In genomic region chr13:52652170-52652979, GRCh38 we compare ENCODE assay signal across 8 cellular contexts. TPM values are rescaled to one million over a fixed set of nuclear protein-coding genes. Genes with fewer than 3 reads are reported as not detected.
DNase-seq lines count a peak whose midpoint lies in the region; ATAC-seq and TF ChIP-seq lines count a peak whose summit lies in the region.

SUGT1 (plus strand) TSS chr13:52652836; CDS start chr13:52652921, 85 bp downstream.

- H3K27me3 Mint-ChIP-seq in progenitor cell of endocrine pancreas, result no peaks in the 10 kb centered on the region

- in situ Hi-C loops in GM13977 (cut with MboI; ENCODE audit: low pct_unique_long_range_greater_than_20kb, low sequenced_read_pairs, unreplicated experiment), result no loop called here

- no peaks in the 10 kb centered on the region for H3K27me3 ChIP-seq in left ventricle myocardium inferior (ENCODE audit: low read depth)

- peaks cover 7% of the 10 kb centered on the region for H3K4me1 Mint-ChIP-seq in progenitor cell of endocrine pancreas (ENCODE audit: low read depth)

- TF ChIP-seq CTCF in GM13977 (IDR thresholded peaks at IDR 0.05; ENCODE audit: extremely low read depth, insufficient read depth, missing control alignments) (peak; percentile 64), left ventricle myocardium inferior (IDR thresholded peaks at IDR 0.05; ENCODE audit: borderline replicate concordance) (peak; percentile 72), progenitor cell of endocrine pancreas (IDR thresholded peaks at IDR 0.05; ENCODE audit: unreplicated experiment) (peak; percentile 75)

- H3K4me3 ChIP-seq in left ventricle myocardium inferior (peak within 1 kb of the TSS; percentile 92), urinary bladder (ENCODE audit: low read depth, low read length) (peak within 1 kb of the TSS; percentile 68)

- no peak within 1 kb of the TSS for H3K27ac Mint-ChIP-seq in progenitor cell of endocrine pancreas

- H3K9me3 ChIP-seq in left ventricle myocardium inferior (replicated peaks), result no peaks in the 10 kb centered on the region

- WGBS in urinary bladder, result under 1% methylated on average over 61 of the region's 61 CpGs

- peaks cover 11% of the 10 kb centered on the region for H3K36me3 Mint-ChIP-seq in progenitor cell of endocrine pancreas (ENCODE audit: insufficient read depth)

- DNase-seq in GM13977 (ENCODE audit: low spot score) (peak; percentile 88), NCI-H146 treated with DMSO at 0.1 percent for 48 hours (lab: John Stamatoyannopoulos, UW; ENCODE audit: unreplicated experiment) (peak; percentile 96), amniotic stem cell (lab: John Stamatoyannopoulos, UW) (peak; percentile 92), left ventricle myocardium inferior (peak; percentile 98), progenitor cell of endocrine pancreas (ENCODE audit: low spot score, unreplicated experiment) (peak; percentile 93)

- H3K36me3 ChIP-seq in left ventricle myocardium inferior (peaks cover 11% of the 10 kb centered on the region), urinary bladder (ENCODE audit: insufficient read depth) (peaks cover 1% of the 10 kb centered on the region)

- H3K4me1 ChIP-seq in left ventricle myocardium inferior (peaks cover 59% of the 10 kb centered on the region), urinary bladder (ENCODE audit: insufficient read depth) (peaks cover 2% of the 10 kb centered on the region)

- H3K9me3 Mint-ChIP-seq in progenitor cell of endocrine pancreas (ENCODE audit: low read depth), result no peaks in the 10 kb centered on the region

- no peak within 1 kb of the TSS for H3K4me3 Mint-ChIP-seq in progenitor cell of endocrine pancreas (ENCODE audit: low read depth)

- peak; percentile 91 for ATAC-seq in HG02884 (IDR thresholded peaks at IDR 0.05; ENCODE audit: unreplicated experiment)

- intact Hi-C loops in T-helper 1 cell treated with Interleukin-12 subunit alpha and Interleukin-12 subunit beta and Interleukin-4 antibody, amounts not matched to agents 30 ng/mL and 1 ng/mL, for 36 hours (cut with micrococcal nuclease), result loop anchor here (1.0 to 5.0 kb wide), 10 partner anchors 13 to 1199 kb away; partner anchors contain the start of genes ALG11, CKAP2, INTS6 and VPS36
- intact Hi-C loops in left ventricle myocardium inferior (cut with micrococcal nuclease), result no loop called here

- peak within 1 kb of the TSS; percentile 99 for H3K27ac ChIP-seq in left ventricle myocardium inferior (replicated peaks)
- H3K27ac ChIP-seq in urinary bladder (ENCODE audit: low read depth), result peak within 1 kb of the TSS; percentile 96

RNA-seq across cellular contexts. Expression of gene SUGT1, which starts in this region (rescaled TPM):
- total RNA-seq in T-helper 1 cell treated with Interleukin-12 subunit alpha and Interleukin-12 subunit beta and Interleukin-4 antibody, amounts not matched to agents 30 ng/mL and 1 ng/mL, for 36 hours, result 47.1 and 48.6 TPM in 2 replicates
- total RNA-seq in left ventricle myocardium inferior (57.8 TPM), progenitor cell of endocrine pancreas (67.8 and 68.0 TPM in 2 replicates), urinary bladder (58.4 TPM)
- polyA plus RNA-seq in urinary bladder, result 27.4 TPM

Comparison
In these comparisons a context has a peak if more than half of its experiments do, and no peak if none do; other contexts are left out.
1. Peak in every context shown above with its lines: DNase-seq, ATAC-seq, H3K4me3 ChIP-seq and H3K27ac ChIP-seq.